Comparison of ENCODE assay signal across 7 cellular contexts in the genomic region with DNA sequence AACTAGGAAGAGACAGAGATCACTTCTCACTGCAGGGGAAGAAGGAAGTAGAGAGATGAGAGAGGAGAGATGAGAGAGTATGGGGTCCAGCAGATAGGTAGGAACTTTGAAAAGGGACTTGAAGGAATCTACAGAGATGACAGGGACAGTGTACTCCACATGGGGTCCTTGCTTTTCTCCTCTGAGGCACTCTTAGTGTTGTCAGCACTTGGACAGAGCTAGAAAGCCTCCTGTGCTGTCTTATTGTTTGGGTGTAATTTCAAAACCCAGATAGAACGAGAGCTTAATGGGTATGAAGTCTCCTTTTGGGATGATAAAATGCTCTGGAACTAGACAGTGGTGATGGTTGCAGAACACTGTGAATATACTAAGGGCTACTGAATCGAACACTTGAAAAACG.
"Had no signal": no experiment of that assay in that cellular context is flagged by ENCODE, and none has a peak within 500 bp of the region (broad histone marks: within the 10 kb centered on the region; RNA-seq: fewer than 3 reads in every experiment).

No MANE protein-coding gene starts in this region.

- ATAC-seq: HCT116, K562 had no signal

- DNase-seq: GM23248, GOT3, H7 had no signal

- H2AFZ ChIP-seq: GM23248 had no signal

- H3K27ac ChIP-seq: GM23248 had no signal

- H3K4me1 ChIP-seq: HAP-1 had no signal

- H3K9me3 ChIP-seq: HAP-1 had no signal

- H3K4me3 ChIP-seq: GM23248, HAP-1, K562 had no signal

- H3K9ac ChIP-seq: GM23248 had no signal

- FAIRE-seq: HTR-8/SVneo, K562 had no signal

- H3K36me3 ChIP-seq: HAP-1 had no signal
